ENCODE assay signal across 38 cellular contexts in the genomic region with DNA sequence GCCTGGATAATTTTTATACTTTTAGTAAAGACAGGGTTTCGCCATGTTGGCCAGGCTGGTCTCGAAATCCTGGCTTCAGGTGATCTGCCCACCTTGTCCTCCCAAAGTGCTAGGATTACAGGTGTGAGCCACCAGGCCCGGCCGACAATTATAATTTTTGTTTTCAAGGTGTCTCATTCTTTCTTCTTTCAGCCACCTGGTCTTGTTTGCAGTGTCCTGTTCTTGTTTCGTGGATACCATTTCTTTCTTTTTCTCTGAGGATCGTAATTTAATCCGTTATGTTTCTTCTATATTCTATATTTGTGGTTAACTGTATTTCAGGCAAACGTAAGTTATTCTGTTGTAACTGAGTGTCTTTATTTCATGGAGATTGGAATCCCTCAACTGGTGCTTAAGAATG. TPM values are rescaled to one million over a fixed set of nuclear protein-coding genes. Genes with fewer than 3 reads are reported as not detected.
DNase-seq lines count a peak whose midpoint lies in the region; TF ChIP-seq lines count a peak whose summit lies in the region.
"Had no signal": no experiment of that assay in that cellular context is flagged by ENCODE, and none has a peak within 500 bp of the region (broad histone marks: within the 10 kb centered on the region; RNA-seq: fewer than 3 reads in every experiment).

No MANE protein-coding gene starts in this region.

- no peaks in the 10 kb centered on the region for H3K9me2 ChIP-seq in OCI-LY7 (ENCODE audit: insufficient read depth, low read length)

- H3K9me3 Mint-ChIP-seq in activated naive CD8-positive, alpha-beta T cell (ENCODE audit: low read depth), result no peaks in the 10 kb centered on the region
- H3K9me3 Mint-ChIP-seq in activated naive CD8-positive, alpha-beta T cell treated with anti-CD3 and anti-CD28 coated beads for 36 hours, result no peaks in the 10 kb centered on the region
- H3K9me3 Mint-ChIP-seq: CD4-positive, alpha-beta memory T cell; CD4-positive, alpha-beta T cell; CD8-positive, alpha-beta T cell had no signal

- no peaks in the 10 kb centered on the region for H3K4me1 Mint-ChIP-seq in activated naive CD8-positive, alpha-beta T cell (ENCODE audit: low read depth)
- no peaks in the 10 kb centered on the region for H3K4me1 Mint-ChIP-seq in activated naive CD8-positive, alpha-beta T cell treated with anti-CD3 and anti-CD28 coated beads for 36 hours
- H3K4me1 Mint-ChIP-seq: B cell; CD4-positive, CD25-positive, alpha-beta regulatory T cell; CD8-positive, alpha-beta memory T cell had no signal

- no peak overlapping the region for H3K4me3 Mint-ChIP-seq in activated naive CD8-positive, alpha-beta T cell
- H3K4me3 Mint-ChIP-seq in activated naive CD8-positive, alpha-beta T cell treated with anti-CD3 and anti-CD28 coated beads for 36 hours, result no peak overlapping the region
- H3K4me3 Mint-ChIP-seq: B cell; CD14-positive monocyte; CD4-positive, alpha-beta memory T cell; CD4-positive, alpha-beta T cell; CD4-positive, CD25-positive, alpha-beta regulatory T cell; CD8-positive, alpha-beta memory T cell; CD8-positive, alpha-beta T cell had no signal

- no peak for DNase-seq in activated naive CD8-positive, alpha-beta T cell treated with anti-CD3 and anti-CD28 coated beads for 36 hours
- peak; percentile 3 for DNase-seq in GM10266 (ENCODE audit: extremely low spot score)
- DNase-seq in OCI-LY7 (ENCODE audit: low spot score), result no peak
- DNase-seq in activated T-cell treated with anti-CD3 and anti-CD28 coated beads, Interleukin-2, amount 50 U/mL, for 48 hours, result no peak
- DNase-seq in activated CD4-positive, CD25-positive, alpha-beta regulatory T cell treated with anti-CD3 and anti-CD28 coated beads, Interleukin-2, amount 50 U/mL, for 72 hours, result no peak
- no peak for DNase-seq in nucleus accumbens (lab: John Stamatoyannopoulos, UW)
- DNase-seq: 8988T; ACHN; AML-193; BE2C; C1 segment of cervical spinal cord; Caco-2; Calu3; CD4-positive, alpha-beta memory T cell; CD4-positive, alpha-beta T cell; CD4-positive, CD25-positive, alpha-beta regulatory T cell; CD8-positive, alpha-beta memory T cell; CD8-positive, alpha-beta T cell; COR-L47; DMS 273 treated with DMSO at 0.1 percent for 48 hours; DMS153; DMS53; DMS79; DMS79 treated with DMSO at 0.1 percent for 48 hours; DND-41; EL had no signal

- no peaks in the 10 kb centered on the region for H3K79me2 ChIP-seq in OCI-LY7 (ENCODE audit: insufficient read depth, low read depth, low read length)

- no peak overlapping the region for H2AFZ ChIP-seq in OCI-LY7 (ENCODE audit: low read length)

- H3K36me3 Mint-ChIP-seq in activated naive CD8-positive, alpha-beta T cell, result no peaks in the 10 kb centered on the region
- no peaks in the 10 kb centered on the region for H3K36me3 Mint-ChIP-seq in activated naive CD8-positive, alpha-beta T cell treated with anti-CD3 and anti-CD28 coated beads for 36 hours
- H3K36me3 Mint-ChIP-seq: CD14-positive monocyte; CD4-positive, alpha-beta memory T cell; CD8-positive, alpha-beta memory T cell; CD8-positive, alpha-beta T cell had no signal

- TF ChIP-seq CTCF in GM10266 (IDR thresholded peaks at IDR 0.05; ENCODE audit: control insufficient read depth, insufficient read depth, low read depth, missing control alignments) (no peak), HEK293 (tag by site-specific recombination; IDR thresholded peaks at IDR 0.05) (no peak), OCI-LY7 (conservative IDR thresholded peaks at IDR 0.05; ENCODE audit: low read length) (no peak)

- BruUV-seq in OCI-LY7 (replicated peaks; lab: Mats Ljungman, UMichigan), result TSS peak; percentile 54

- H3K4me3 ChIP-seq in HEK293 (ENCODE audit: low read depth, low read length) (no peak overlapping the region), OCI-LY7 (ENCODE audit: low read depth, low read length, poor library complexity, severe bottlenecking) (no peak overlapping the region)
- H3K4me3 ChIP-seq: A549; BLaER1; BLaER1 treated with 17β-estradiol and CSF1 and Interleukin-3, amounts not matched to agents 10 nM and 100 nM had no signal

- H3K4me2 ChIP-seq in OCI-LY7 (ENCODE audit: low read length), result no peak overlapping the region
- H3K4me2 ChIP-seq: A549 had no signal

- CTCF ChIA-PET in HEK293 (lab: Yijun Ruan, JAX), result no interaction called here
- CTCF ChIA-PET in OCI-LY7 (lab: Charles Lee; ENCODE audit: unreplicated experiment), result no interaction called here

- H3K4me1 ChIP-seq in HEK293 (ENCODE audit: control insufficient read depth, insufficient read depth, low read length), result no peaks in the 10 kb centered on the region
- no peaks in the 10 kb centered on the region for H3K4me1 ChIP-seq in OCI-LY7 (ENCODE audit: insufficient read depth, low read length, poor library complexity, severe bottlenecking)
- H3K4me1 ChIP-seq: A549, BE2C, Caco-2 had no signal

- H3K9me3 ChIP-seq in HEK293 (ENCODE audit: control insufficient read depth, insufficient read depth, low read depth, low read length) (no peaks in the 10 kb centered on the region), OCI-LY7 (ENCODE audit: low read length) (no peaks in the 10 kb centered on the region)
- H3K9me3 ChIP-seq: A549, Caco-2 had no signal

- intact Hi-C loops in OCI-LY7 (cut with micrococcal nuclease; ENCODE audit: unreplicated experiment), result no loop called here

- no peaks in the 10 kb centered on the region for H3K27me3 Mint-ChIP-seq in activated naive CD8-positive, alpha-beta T cell
- no peaks in the 10 kb centered on the region for H3K27me3 Mint-ChIP-seq in activated naive CD8-positive, alpha-beta T cell treated with anti-CD3 and anti-CD28 coated beads for 36 hours
- H3K27me3 Mint-ChIP-seq: CD4-positive, CD25-positive, alpha-beta regulatory T cell had no signal

- H3K27ac Mint-ChIP-seq in activated naive CD8-positive, alpha-beta T cell, result peak overlapping the region; percentile 28
- H3K27ac Mint-ChIP-seq in activated naive CD8-positive, alpha-beta T cell treated with anti-CD3 and anti-CD28 coated beads for 36 hours, result no peak overlapping the region
- H3K27ac Mint-ChIP-seq: B cell; CD14-positive monocyte; CD4-positive, alpha-beta memory T cell; CD4-positive, alpha-beta T cell; CD8-positive, alpha-beta T cell had no signal

- POLR2A ChIA-PET in HEK293 (lab: Yijun Ruan, JAX), result interaction anchor here (1.6 to 1.7 kb wide), 2 partner anchors 16 to 27 kb away, joined by 3 to 4 read pairs; a partner anchor contains a TSS
- POLR2A ChIA-PET in OCI-LY7 (lab: Charles Lee), result no interaction called here

- no peaks in the 10 kb centered on the region for H4K20me1 ChIP-seq in OCI-LY7 (ENCODE audit: insufficient read depth, low read length)
- H4K20me1 ChIP-seq: BLaER1 had no signal

- H3K27ac ChIP-seq in HEK293 (ENCODE audit: extremely low read depth, low read depth, low read length), result no peak overlapping the region
- no peak overlapping the region for H3K27ac ChIP-seq in OCI-LY7 (ENCODE audit: low read depth, low read length, poor library complexity, severe bottlenecking)
- H3K27ac ChIP-seq: 22Rv1; A549; BLaER1; BLaER1 treated with 17β-estradiol and CSF1 and Interleukin-3, amounts not matched to agents 10 nM and 100 nM; C4-2B had no signal

- peaks cover 0 to 5% of the 10 kb centered on the region in 2 experiments; a peak in 2 of 3 replicates for H3K36me3 ChIP-seq in HEK293 (ENCODE audit: control insufficient read depth in 2 of 2, insufficient read depth in 1 of 2, low read length in 2 of 2)
- H3K36me3 ChIP-seq in OCI-LY7 (ENCODE audit: insufficient read depth, low read length), result peaks cover 10% of the 10 kb centered on the region

TF ChIP-seq in HEK293, 187 proteins besides CTCF, POLR2A, EP300 and RAD21:
- TF ChIP-seq, protein P1, sequence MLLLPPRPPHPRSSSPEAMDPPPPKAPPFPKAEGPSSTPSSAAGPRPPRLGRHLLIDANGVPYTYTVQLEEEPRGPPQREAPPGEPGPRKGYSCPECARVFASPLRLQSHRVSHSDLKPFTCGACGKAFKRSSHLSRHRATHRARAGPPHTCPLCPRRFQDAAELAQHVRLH (tag by site-specific recombination; IDR thresholded peaks at IDR 0.05), result 0 out of 2 replicates have a peak, but pooled peaks have one; percentile 17
- no peak for TF ChIP-seq YY2 (tag by site-specific recombination; IDR thresholded peaks at IDR 0.05)
- no peak for TF ChIP-seq ZNF830 (tag by site-specific recombination; IDR thresholded peaks at IDR 0.05; ENCODE audit: low read depth)
- TF ChIP-seq, protein P2, sequence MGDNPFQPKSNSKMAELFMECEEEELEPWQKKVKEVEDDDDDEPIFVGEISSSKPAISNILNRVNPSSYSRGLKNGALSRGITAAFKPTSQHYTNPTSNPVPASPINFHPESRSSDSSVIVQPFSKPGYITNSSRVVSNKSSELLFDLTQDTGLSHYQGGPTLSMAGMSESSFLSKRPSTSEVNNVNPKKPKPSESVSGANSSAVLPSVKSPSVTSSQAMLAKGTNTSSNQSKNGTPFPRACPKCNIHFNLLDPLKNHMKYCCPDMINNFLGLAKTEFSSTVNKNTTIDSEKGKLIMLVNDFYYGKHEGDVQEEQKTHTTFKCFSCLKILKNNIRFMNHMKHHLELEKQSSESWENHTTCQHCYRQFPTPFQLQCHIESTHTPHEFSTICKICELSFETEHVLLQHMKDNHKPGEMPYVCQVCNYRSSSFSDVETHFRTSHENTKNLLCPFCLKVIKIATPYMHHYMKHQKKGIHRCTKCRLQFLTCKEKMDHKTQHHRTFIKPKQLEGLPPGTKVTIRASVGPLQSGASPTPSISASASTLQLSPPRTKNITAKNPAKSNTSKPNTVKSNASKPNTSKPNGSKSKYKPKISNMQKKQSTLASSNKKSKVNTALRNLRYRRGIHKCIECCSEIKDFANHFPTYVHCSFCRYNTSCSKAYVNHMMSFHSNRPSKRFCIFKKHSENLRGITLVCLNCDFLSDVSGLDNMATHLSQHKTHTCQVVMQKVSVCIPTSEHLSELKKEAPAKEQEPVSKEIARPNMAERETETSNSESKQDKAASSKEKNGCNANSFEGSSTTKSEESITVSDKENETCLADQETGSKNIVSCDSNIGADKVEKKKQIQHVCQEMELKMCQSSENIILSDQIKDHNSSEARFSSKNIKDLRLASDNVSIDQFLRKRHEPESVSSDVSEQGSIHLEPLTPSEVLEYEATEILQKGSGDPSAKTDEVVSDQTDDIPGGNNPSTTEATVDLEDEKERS (tag by site-specific recombination; IDR thresholded peaks at IDR 0.05), result peak; percentile 94

RNA-seq across cellular contexts. Expression of a gene that starts 15.7 kb away (rescaled TPM):
- total RNA-seq in activated naive CD8-positive, alpha-beta T cell treated with anti-CD3 and anti-CD28 coated beads for 36 hours, result 100 to 1,000 TPM; 179 to 184 TPM
- total RNA-seq in OCI-LY7 (2014; rRNA removed; shearing (Covaris generic)), result 55.4 and 60.0 TPM in 2 replicates
- 95.3 and 120 TPM in 2 replicates for total RNA-seq in OCI-LY7 (2022)

RNA-seq across cellular contexts. Expression of a gene that starts 45.0 kb away (rescaled TPM):
- total RNA-seq in activated naive CD8-positive, alpha-beta T cell treated with anti-CD3 and anti-CD28 coated beads for 36 hours, result 100 to 1,000 TPM; 105 to 107 TPM
- 141 and 150 TPM in 2 replicates for total RNA-seq in OCI-LY7 (2014; rRNA removed; shearing (Covaris generic))
- total RNA-seq in OCI-LY7 (2022), result 113 and 117 TPM in 2 replicates

RNA-seq across cellular contexts. Expression of a gene that starts 51.6 kb away (rescaled TPM):
- total RNA-seq in activated naive CD8-positive, alpha-beta T cell treated with anti-CD3 and anti-CD28 coated beads for 36 hours, result not detected
- 0.44 TPM in 1 of 2 replicates, not detected in the other for total RNA-seq in OCI-LY7 (2014; rRNA removed; shearing (Covaris generic))
- 0.28 TPM in 1 of 2 replicates, not detected in the other for total RNA-seq in OCI-LY7 (2022)
- total RNA-seq: A172; A673; B cell; Calu3; CD4-positive, alpha-beta memory T cell; CD4-positive, alpha-beta T cell; CD8-positive, alpha-beta memory T cell; CD8-positive, alpha-beta T cell; Daoy had no signal
